ENCODE assay signal across 23 cellular contexts in the genomic region with DNA sequence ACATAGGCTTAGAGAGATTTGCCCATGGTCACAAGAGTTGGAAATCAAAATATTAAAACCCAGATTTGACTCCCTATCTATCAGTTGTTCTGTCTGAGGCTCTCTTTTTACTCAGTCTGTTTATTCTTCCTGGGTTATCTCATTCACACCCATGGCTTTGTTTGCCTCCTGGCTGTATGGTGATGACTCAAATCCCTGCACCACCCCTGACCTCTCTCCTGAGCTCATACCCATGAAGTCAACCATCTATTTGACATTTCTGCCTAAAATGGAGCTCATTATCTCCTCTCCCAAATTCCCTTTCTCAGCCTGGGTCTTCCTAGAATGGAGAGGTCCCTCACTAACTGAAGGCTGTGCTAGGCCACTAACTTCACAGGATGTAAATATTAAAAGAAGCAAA. TPM values are rescaled to one million over a fixed set of nuclear protein-coding genes. Genes with fewer than 3 reads are reported as not detected.
A peak's percentile ranks its signal among the peaks of the same experiment; 100 is the strongest.
DNase-seq lines count a peak whose midpoint lies in the region; ATAC-seq, FAIRE-seq and TF ChIP-seq lines count a peak whose summit lies in the region.
"Had no signal": no experiment of that assay in that cellular context is flagged by ENCODE, and none has a peak within 500 bp of the region (broad histone marks: within the 10 kb centered on the region; RNA-seq: fewer than 3 reads in every experiment).

No MANE protein-coding gene starts in this region.

- no peak for TF ChIP-seq EP300 in A549 (IDR thresholded peaks at IDR 0.05)

- H3K4me1 ChIP-seq in A549 = peaks cover 13% of the 10 kb centered on the region
- no peaks in the 10 kb centered on the region for H3K4me1 ChIP-seq in HEK293 (ENCODE audit: control insufficient read depth, insufficient read depth, low read length)
- H3K4me1 ChIP-seq in hepatocyte (ENCODE audit: insufficient read depth) = no peaks in the 10 kb centered on the region
- H3K4me1 ChIP-seq: left ventricle myocardium inferior, SJSA1 had no signal

- no peaks in the 10 kb centered on the region for H3K27me3 ChIP-seq in hepatocyte
- H3K27me3 ChIP-seq: dorsolateral prefrontal cortex, neural progenitor cell, SJSA1, spleen had no signal

- H3K36me3 ChIP-seq in HEK293 (ENCODE audit: control insufficient read depth in 2 of 2, insufficient read depth in 1 of 2, low read length in 2 of 2) = no peaks in the 10 kb centered on the region
- H3K36me3 ChIP-seq in hepatocyte (replicated peaks; ENCODE audit: insufficient read depth, low read depth) = no peaks in the 10 kb centered on the region
- H3K36me3 ChIP-seq: left ventricle myocardium inferior, neural progenitor cell, SJSA1, spleen had no signal

- H3K9me3 ChIP-seq in A549 (no peaks in the 10 kb centered on the region), HEK293 (ENCODE audit: control insufficient read depth, insufficient read depth, low read depth, low read length) (no peaks in the 10 kb centered on the region), hepatocyte (ENCODE audit: low read depth) (no peaks in the 10 kb centered on the region)
- H3K9me3 ChIP-seq: left ventricle myocardium inferior, SJSA1, spleen had no signal

- POLR2A ChIA-PET in A549 (lab: Yijun Ruan, JAX) = no interaction called here
- POLR2A ChIA-PET in HEK293 (lab: Yijun Ruan, JAX) = interaction anchor here (0.8 to 1.6 kb wide), 3 partner anchors 9 to 76 kb away, joined by 3 to 10 read pairs (median 7); a partner anchor contains a TSS

- H4K20me1 ChIP-seq in hepatocyte (ENCODE audit: insufficient read depth, poor library complexity, severe bottlenecking) = no peaks in the 10 kb centered on the region

- CTCF ChIA-PET in A549 (lab: Yijun Ruan, JAX) = interaction anchor here (0.7 to 1.4 kb wide), 4 partner anchors 13 to 76 kb away, joined by 3 to 5 read pairs (median 4); no protein-coding TSS in a partner anchor
- CTCF ChIA-PET in HEK293 (lab: Yijun Ruan, JAX) = interaction anchor here (0.9 to 2.9 kb wide), 6 partner anchors 9 to 80 kb away, joined by 3 to 17 read pairs (median 6); a partner anchor contains a TSS

- H3K4me3 ChIP-seq in A549 (no peak overlapping the region), HEK293 (ENCODE audit: low read depth, low read length) (no peak overlapping the region), hepatocyte (no peak overlapping the region)
- H3K4me3 ChIP-seq: dorsolateral prefrontal cortex, left ventricle myocardium inferior, neural progenitor cell, SJSA1, spleen had no signal

- TF ChIP-seq POLR2A in A549 (IDR thresholded peaks at IDR 0.05; ENCODE audit: low read length) = no peak

- peak in 1 of 2 experiments; percentile 73; a peak in 2 of 6 replicates for ATAC-seq in A549
- no peak for ATAC-seq in HG03469 (IDR thresholded peaks at IDR 0.05; ENCODE audit: unreplicated experiment)
- ATAC-seq in GM21576 (IDR thresholded peaks at IDR 0.05; ENCODE audit: unreplicated experiment) = no peak

- no peaks in the 10 kb centered on the region for H3K79me2 ChIP-seq in hepatocyte

- no peak for TF ChIP-seq CTCF in A549 (IDR thresholded peaks at IDR 0.05)
- no peak for TF ChIP-seq CTCF in HEK293 (tag by site-specific recombination; IDR thresholded peaks at IDR 0.05)
- no peak for TF ChIP-seq CTCF in hepatocyte (IDR thresholded peaks at IDR 0.05; ENCODE audit: poor library complexity)

- no peak for FAIRE-seq in A549 (lab: Jason Lieb, UNC)
- FAIRE-seq: urothelium cell line had no signal

- TF ChIP-seq RAD21 in A549 (conservative IDR thresholded peaks at IDR 0.05 in 1 of 2, IDR thresholded peaks at IDR 0.05 in 1 of 2) = no peak

- H3K27ac ChIP-seq in A549 (no peak overlapping the region), HEK293 (ENCODE audit: extremely low read depth, low read depth, low read length) (no peak overlapping the region), hepatocyte (peak overlapping the region; percentile 60)
- H3K27ac ChIP-seq: C4-2B, dorsolateral prefrontal cortex, left ventricle myocardium inferior, neural progenitor cell, SJSA1, spleen had no signal

- DNase-seq in A549 (ENCODE audit: low read depth in 1 of 2, low spot score in 1 of 2) (peak; percentile 15 to 30), T1000 (lab: John Stamatoyannopoulos, UW) (peak; percentile 3), hepatocyte (ENCODE audit: low spot score) (no peak), NAMALWA (ENCODE audit: low spot score) (no peak)
- no peak for DNase-seq in activated effector memory CD4-positive, alpha-beta T cell treated with anti-CD3 and anti-CD28 coated beads, Interleukin-2, amount 50 U/mL, for 16 hours
- DNase-seq: ACHN; activated CD4-positive, CD25-positive, alpha-beta regulatory T cell; activated CD8-positive, alpha-beta memory T cell treated with anti-CD3 and anti-CD28 coated beads for 24 hours; DMS 273 treated with DMSO at 0.1 percent for 48 hours; dorsolateral prefrontal cortex; erythroblast; HFFc6; left ventricle myocardium inferior; NCI-H1417 treated with DMSO at 0.1 percent for 48 hours; NCI-H526 treated with DMSO at 0.1 percent for 48 hours; spleen had no signal

- H3K4me2 ChIP-seq in A549 (peak overlapping the region; percentile 51), hepatocyte (no peak overlapping the region)
- H3K4me2 ChIP-seq: neural progenitor cell had no signal

- H2AFZ ChIP-seq in hepatocyte = no peak overlapping the region
- H2AFZ ChIP-seq: neural progenitor cell had no signal

- no peaks in the 10 kb centered on the region for H3K9me2 ChIP-seq in hepatocyte (replicated peaks; ENCODE audit: insufficient read depth)

TF ChIP-seq in A549, 52 proteins besides CTCF, POLR2A, EP300 and RAD21 (continues in another document):
- TF ChIP-seq NPAS2 (CRISPR knock-in tag; IDR thresholded peaks at IDR 0.05; ENCODE audit: borderline replicate concordance) (no peak), EHMT2 (IDR thresholded peaks at IDR 0.05; ENCODE audit: low read depth) (no peak), KDM1A (IDR thresholded peaks at IDR 0.05; ENCODE audit: low read depth) (no peak), RNF2 (IDR thresholded peaks at IDR 0.05; ENCODE audit: borderline replicate concordance, low read depth) (no peak), CHD2 (IDR thresholded peaks at IDR 0.05; ENCODE audit: low read length, partially characterized antibody) (no peak), FOXS1 (CRISPR knock-in tag; IDR thresholded peaks at IDR 0.05) (no peak), RCOR1 (IDR thresholded peaks at IDR 0.05; ENCODE audit: low read depth, low read length) (no peak), SMC3 (IDR thresholded peaks at IDR 0.05) (no peak), SREBF2 (IDR thresholded peaks at IDR 0.05) (no peak), EHF (CRISPR knock-in tag; IDR thresholded peaks at IDR 0.05) (no peak), ZFP36 (IDR thresholded peaks at IDR 0.05; ENCODE audit: borderline replicate concordance, partially characterized antibody) (no peak)
- TF ChIP-seq, protein P1, sequence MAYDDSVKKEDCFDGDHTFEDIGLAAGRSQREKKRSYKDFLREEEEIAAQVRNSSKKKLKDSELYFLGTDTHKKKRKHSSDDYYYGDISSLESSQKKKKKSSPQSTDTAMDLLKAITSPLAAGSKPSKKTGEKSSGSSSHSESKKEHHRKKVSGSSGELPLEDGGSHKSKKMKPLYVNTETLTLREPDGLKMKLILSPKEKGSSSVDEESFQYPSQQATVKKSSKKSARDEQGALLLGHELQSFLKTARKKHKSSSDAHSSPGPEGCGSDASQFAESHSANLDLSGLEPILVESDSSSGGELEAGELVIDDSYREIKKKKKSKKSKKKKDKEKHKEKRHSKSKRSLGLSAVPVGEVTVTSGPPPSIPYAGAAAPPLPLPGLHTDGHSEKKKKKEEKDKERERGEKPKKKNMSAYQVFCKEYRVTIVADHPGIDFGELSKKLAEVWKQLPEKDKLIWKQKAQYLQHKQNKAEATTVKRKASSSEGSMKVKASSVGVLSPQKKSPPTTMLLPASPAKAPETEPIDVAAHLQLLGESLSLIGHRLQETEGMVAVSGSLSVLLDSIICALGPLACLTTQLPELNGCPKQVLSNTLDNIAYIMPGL (CRISPR knock-in tag; IDR thresholded peaks at IDR 0.05; ENCODE audit: borderline replicate concordance) = no peak

TF ChIP-seq in HEK293, 187 proteins besides CTCF, POLR2A, EP300 and RAD21:
- TF ChIP-seq ZNF629 (tag by site-specific recombination; IDR thresholded peaks at IDR 0.05) = peak; percentile 64
- TF ChIP-seq ZNF621 (tag by site-specific recombination; IDR thresholded peaks at IDR 0.05) = no peak

RNA-seq across cellular contexts. Expression of a gene that starts 27.8 kb away (rescaled TPM):
- polyA plus RNA-seq in A549 (2011; rRNA removed) = 2.5 and 3.6 TPM in 2 replicates
- 3.1 and 3.3 TPM in 2 replicates for polyA plus RNA-seq in A549 (2012; cell fraction: cytosol; rRNA removed)
- polyA plus RNA-seq in A549 (2012; cell fraction: nucleus; rRNA removed) = 3.5 and 4.4 TPM in 2 replicates
- 3.3 to 4.5 TPM (median 4.5 TPM) in 3 replicates for polyA plus RNA-seq in A549 (2017; fragmentation: RNase III; extraction: RNeasy Plus Mini Kit Qiagen cat#74134 plus additional on column Dnase treatment)
- 13.4 and 15.0 TPM in 2 replicates for polyA minus RNA-seq in A549 (2011; rRNA and poly(A)+ RNA removed)
- 7.2 and 9.2 TPM in 2 replicates for total RNA-seq in hepatocyte
- 4.1 and 7.4 TPM in 2 replicates for polyA plus RNA-seq in hepatocyte

Comparison
In these comparisons a context has a peak if more than half of its experiments do, and no peak if none do; other contexts are left out.
1. DNase-seq: peak in A549 (2 of 2) and T1000 (single experiment); none in hepatocyte (single experiment), NAMALWA (single experiment) and activated effector memory CD4-positive, alpha-beta T cell treated with anti-CD3 and anti-CD28 coated beads, Interleukin-2, amount 50 U/mL, for 16 hours (single experiment).